Comparison of ENCODE assay signal across 8 cellular contexts in genomic region chr3:11568503-11569155, GRCh38.
DNase-seq lines count a peak whose midpoint lies in the region; ATAC-seq and TF ChIP-seq lines count a peak whose summit lies in the region.

No MANE protein-coding gene starts in this region.

- H3K4me3 ChIP-seq in fibroblast of the aortic adventitia (ENCODE audit: low read depth, low read length), result peak overlapping the region; percentile 51

- TF ChIP-seq CTCF in AG09319 (IDR thresholded peaks at IDR 0.05; ENCODE audit: low read depth, low read length) (no peak), fibroblast of the aortic adventitia (IDR thresholded peaks at IDR 0.05; ENCODE audit: insufficient read depth, low read length) (no peak), omental fat pad (IDR thresholded peaks at IDR 0.05) (no peak)

- DNase-seq in AG09319 (ENCODE audit: extremely low read depth, low read depth) (peak; percentile 66), SK-MEL-5 (ENCODE audit: low read depth, low spot score) (peak; percentile 86), fibroblast of the aortic adventitia (ENCODE audit: low read depth) (peak; percentile 92), omental fat pad (ENCODE audit: low spot score) (peak; percentile 55), NCI-H748 treated with DMSO at 0.1 percent for 48 hours (lab: John Stamatoyannopoulos, UW) (no peak), HuH-7.5 (ENCODE audit: low spot score) (no peak)

- ATAC-seq in omental fat pad (ENCODE audit: low FRiP score), result peak; percentile 52
- ATAC-seq in GM21786 (IDR thresholded peaks at IDR 0.05; ENCODE audit: unreplicated experiment), result no peak
- no peak for ATAC-seq in HG03354 (IDR thresholded peaks at IDR 0.05; ENCODE audit: poor library complexity, severe bottlenecking, unreplicated experiment)

- in situ Hi-C loops in SK-MEL-5 (cut with HindIII; ENCODE audit: low pct_unique_long_range_greater_than_20kb, low sequenced_read_pairs), result no loop called here

Comparison
In these comparisons a context has a peak if more than half of its experiments do, and no peak if none do; other contexts are left out.
1. DNase-seq: peak in AG09319 (single experiment), SK-MEL-5 (single experiment), fibroblast of the aortic adventitia (single experiment) and omental fat pad (single experiment); none in NCI-H748 treated with DMSO at 0.1 percent for 48 hours (single experiment) and HuH-7.5 (single experiment).